25 cellular contexts compared by ENCODE assay signal in the genomic region with DNA sequence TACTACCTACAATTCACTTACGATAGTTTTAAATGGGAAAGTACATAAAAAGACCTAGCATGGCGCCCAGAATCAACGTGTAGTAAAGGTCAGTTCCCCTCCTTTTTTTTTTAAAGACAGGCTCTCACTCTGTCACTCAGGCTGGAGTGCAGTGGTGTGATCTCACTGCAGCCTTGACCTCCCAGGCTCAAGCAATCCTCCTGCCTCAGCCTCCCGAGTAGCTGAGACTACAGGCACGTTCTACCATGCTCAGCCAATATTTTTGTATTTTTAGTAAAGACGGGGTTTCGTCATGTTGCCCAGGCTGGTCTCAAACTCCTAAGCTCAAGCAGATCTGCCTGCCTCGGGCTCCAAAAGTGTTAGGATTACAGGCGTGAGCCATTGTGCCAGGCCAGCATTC.
"Had no signal": no experiment of that assay in that cellular context is flagged by ENCODE, and none has a peak within 500 bp of the region (broad histone marks: within the 10 kb centered on the region; RNA-seq: fewer than 3 reads in every experiment).

No MANE protein-coding gene starts in this region.

- H3K79me2 ChIP-seq: hepatocyte, parathyroid adenoma had no signal

- FAIRE-seq: colon, kidney had no signal

- H3K9ac ChIP-seq: parathyroid adenoma had no signal

- H3K9me3 ChIP-seq: gastrocnemius medialis, prostate gland, right atrium auricular region, sigmoid colon, stomach, thyroid gland had no signal

- ATAC-seq: esophagus mucosa; gastrocnemius medialis; left lobe of liver; naive thymus-derived CD4-positive, alpha-beta T cell; stimulated activated effector memory CD8-positive, alpha-beta T cell treated with anti-CD3 and anti-CD28 coated beads, Interleukin-12 subunit alpha, Interleukin-12 subunit beta, amount 100 ng/mL, for 72 hours had no signal

- DNase-seq: dorsolateral prefrontal cortex; effector CD4-positive, alpha-beta T cell; gastrocnemius medialis; head of caudate nucleus; kidney; mesenchymal stem cell; midbrain; naive thymus-derived CD4-positive, alpha-beta T cell; sigmoid colon; stimulated activated CD4-positive, alpha-beta T cell treated with anti-CD3 and anti-CD28 coated beads, Interleukin-2, amount 100 ng/mL, for 24 hours; stimulated activated CD4-positive, alpha-beta T cell treated with anti-CD3 and anti-CD28 coated beads, Interleukin-4, amount 100 ng/mL, for 24 hours; stimulated activated naive CD4-positive, alpha-beta T cell treated with Interleukin-2 at 50 U/mL for 16 hours; stomach; thyroid gland; trophoblast cell had no signal

- H3K27me3 Mint-ChIP-seq: naive thymus-derived CD4-positive, alpha-beta T cell had no signal

- H3K4me2 ChIP-seq: hepatocyte had no signal

- H3K27me3 ChIP-seq: dorsolateral prefrontal cortex, gastrocnemius medialis, hepatocyte, right atrium auricular region, sigmoid colon, stomach, thyroid gland had no signal

- H3K4me1 Mint-ChIP-seq: naive thymus-derived CD4-positive, alpha-beta T cell; neural crest cell had no signal

- H3K36me3 ChIP-seq: prostate gland had no signal

- H3K4me3 ChIP-seq: dorsolateral prefrontal cortex, gastrocnemius medialis, hepatocyte, prostate gland, right atrium auricular region, sigmoid colon, stomach, thyroid gland had no signal

- H3K4me3 Mint-ChIP-seq: naive thymus-derived CD4-positive, alpha-beta T cell; neural crest cell; stimulated activated effector memory CD8-positive, alpha-beta T cell treated with anti-CD3 and anti-CD28 coated beads, Interleukin-12 subunit alpha, Interleukin-12 subunit beta, amount 100 ng/mL, for 72 hours had no signal

- H2AFZ ChIP-seq: hepatocyte, parathyroid adenoma had no signal

- H3K4me1 ChIP-seq: gastrocnemius medialis, parathyroid adenoma, prostate gland, right atrium auricular region, sigmoid colon, stomach, thyroid gland had no signal

- H3K27ac Mint-ChIP-seq: stimulated activated effector memory CD8-positive, alpha-beta T cell treated with anti-CD3 and anti-CD28 coated beads, Interleukin-12 subunit alpha, Interleukin-12 subunit beta, amount 100 ng/mL, for 72 hours had no signal

- H3K27ac ChIP-seq: epithelial cell of prostate, gastrocnemius medialis, hepatocyte, parathyroid adenoma, prostate gland, right atrium auricular region, sigmoid colon, stomach, thyroid gland had no signal

- H3K9me3 Mint-ChIP-seq: stimulated activated effector memory CD8-positive, alpha-beta T cell treated with anti-CD3 and anti-CD28 coated beads, Interleukin-12 subunit alpha, Interleukin-12 subunit beta, amount 100 ng/mL, for 72 hours had no signal
